Comparison of ENCODE assay signal across 8 cellular contexts in the genomic region with DNA sequence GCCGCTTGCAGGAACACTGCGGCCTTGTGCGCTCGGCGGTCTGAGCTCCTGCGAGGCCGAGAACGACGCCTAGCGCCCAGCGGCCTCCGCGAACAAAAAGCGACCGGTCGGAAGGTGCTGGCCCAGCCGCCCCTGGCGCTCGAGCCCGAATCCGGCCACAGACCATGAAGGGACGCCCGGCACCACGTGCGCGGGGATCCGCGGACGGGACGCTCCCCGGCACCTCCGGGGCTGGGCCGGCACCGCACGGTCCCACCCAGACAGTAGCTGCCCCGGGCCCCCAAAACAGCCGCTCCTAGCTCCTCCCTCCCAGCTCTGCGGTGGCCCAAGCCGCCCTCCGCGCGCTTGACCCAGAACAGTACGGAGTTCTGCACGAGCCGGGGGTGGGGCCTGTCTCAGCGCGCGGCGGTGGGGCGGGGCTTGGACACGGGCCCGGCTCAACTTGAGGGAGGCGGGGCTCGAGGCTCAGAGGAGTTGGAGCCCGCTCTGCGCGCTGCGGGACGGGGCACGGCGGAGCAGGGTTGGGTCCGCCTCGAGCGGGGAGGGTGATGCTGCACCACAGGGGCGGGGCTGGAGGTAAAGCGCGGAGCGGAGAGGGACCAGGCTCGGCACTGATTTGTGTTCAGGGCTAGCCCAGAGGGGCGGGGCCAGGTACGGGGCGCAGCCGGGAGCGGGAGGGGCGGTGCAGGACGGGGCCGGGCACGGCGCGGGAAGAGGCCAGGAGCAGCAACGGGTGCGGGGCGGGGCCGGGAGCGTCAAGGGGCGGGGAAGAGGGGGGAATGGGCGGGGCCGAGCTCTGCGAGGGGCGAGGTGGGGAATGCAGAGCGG. TPM values are rescaled to one million over a fixed set of nuclear protein-coding genes. Genes with fewer than 3 reads are reported as not detected.
DNase-seq lines count a peak whose midpoint lies in the region; ATAC-seq, FAIRE-seq and TF ChIP-seq lines count a peak whose summit lies in the region.

No MANE protein-coding gene starts in this region.

- intact Hi-C loops in left ventricle myocardium inferior (cut with micrococcal nuclease) = no loop called here

- peak overlapping the region; percentile 98 for H3K27ac Mint-ChIP-seq in progenitor cell of endocrine pancreas

- peak; percentile 87 for ATAC-seq in HG02798 (IDR thresholded peaks at IDR 0.05; ENCODE audit: poor library complexity, unreplicated experiment)

- H3K4me1 ChIP-seq in left ventricle myocardium inferior = peaks cover 51% of the 10 kb centered on the region

- H3K27ac ChIP-seq in left ventricle myocardium inferior (replicated peaks) = peak overlapping the region; percentile 97

- H3K4me3 ChIP-seq in left ventricle myocardium inferior = peak overlapping the region; percentile 97

- no peaks in the 10 kb centered on the region for H3K27me3 Mint-ChIP-seq in progenitor cell of endocrine pancreas

- H3K9me3 Mint-ChIP-seq in progenitor cell of endocrine pancreas (ENCODE audit: low read depth) = no peaks in the 10 kb centered on the region

- H3K27me3 ChIP-seq in left ventricle myocardium inferior (ENCODE audit: low read depth) = no peaks in the 10 kb centered on the region

- no peaks in the 10 kb centered on the region for H3K36me3 Mint-ChIP-seq in progenitor cell of endocrine pancreas (ENCODE audit: insufficient read depth)

- H3K9me3 ChIP-seq in left ventricle myocardium inferior (replicated peaks) = no peaks in the 10 kb centered on the region

- peaks cover 27% of the 10 kb centered on the region for H3K4me1 Mint-ChIP-seq in progenitor cell of endocrine pancreas (ENCODE audit: low read depth)

- TF ChIP-seq POLR2A in GM12892 (IDR thresholded peaks at IDR 0.05; ENCODE audit: low read depth, low read length) = peak; percentile 43; the same call in 1 of the 2 replicates

- TF ChIP-seq CTCF in left ventricle myocardium inferior (IDR thresholded peaks at IDR 0.05; ENCODE audit: borderline replicate concordance) = peak; percentile 12
- TF ChIP-seq CTCF in progenitor cell of endocrine pancreas (IDR thresholded peaks at IDR 0.05; ENCODE audit: unreplicated experiment) = no peak

- DNase-seq in GM12892 (ENCODE audit: insufficient read length) = peak; percentile 92
- peak; percentile 95 for DNase-seq in NCI-H1436 (lab: John Stamatoyannopoulos, UW)
- DNase-seq in T-helper 1 cell = peak; percentile 89 to 99 (median 91)
- DNase-seq in amniotic stem cell (lab: John Stamatoyannopoulos, UW) = peak; percentile 92
- peak; percentile 98 for DNase-seq in left ventricle myocardium inferior
- peak; percentile 100 for DNase-seq in progenitor cell of endocrine pancreas (ENCODE audit: low spot score, unreplicated experiment)
- peak; percentile 98 for DNase-seq in ureter (ENCODE audit: low spot score)

- no peaks in the 10 kb centered on the region for H3K36me3 ChIP-seq in left ventricle myocardium inferior

- peak overlapping the region; percentile 81 for H3K4me3 Mint-ChIP-seq in progenitor cell of endocrine pancreas (ENCODE audit: low read depth)

- peak; percentile 74 for FAIRE-seq in GM12892 (lab: Jason Lieb, UNC)

RNA-seq across cellular contexts. Expression of gene IMPA2, which starts 0.5 kb away (rescaled TPM):
- polyA plus RNA-seq in GM12892 (2012; ENCODE audit: missing spikeins) = 12.7 TPM
- total RNA-seq in left ventricle myocardium inferior = 51.5 TPM
- 53.4 and 58.8 TPM in 2 replicates for total RNA-seq in progenitor cell of endocrine pancreas
- total RNA-seq in ureter = 14.3 TPM

Comparison
In these comparisons a context has a peak if more than half of its experiments do, and no peak if none do; other contexts are left out.
1. Peak in every context shown above with its lines: DNase-seq, ATAC-seq, H3K4me3 ChIP-seq and H3K27ac ChIP-seq.